ENCODE assay signal across 11 cellular contexts in genomic region chr14:91350483-91350812, GRCh38.
A peak's percentile ranks its signal among the peaks of the same experiment; 100 is the strongest.
DNase-seq lines count a peak whose midpoint lies in the region; ATAC-seq and TF ChIP-seq lines count a peak whose summit lies in the region.
"Had no signal": no experiment of that assay in that cellular context is flagged by ENCODE, and none has a peak within 500 bp of the region (broad histone marks: within the 10 kb centered on the region; RNA-seq: fewer than 3 reads in every experiment).

No MANE protein-coding gene starts in this region.

- peak overlapping the region; percentile 20; the same call in 1 of the 2 replicates for H3K9ac ChIP-seq in OCI-LY3 (ENCODE audit: low read length)
- H3K9ac ChIP-seq: SK-N-SH had no signal

- H2AFZ ChIP-seq in OCI-LY3 (ENCODE audit: low read depth, low read length) = no peak overlapping the region

- H3K4me1 Mint-ChIP-seq in memory B cell = peaks cover 61% of the 10 kb centered on the region
- peaks cover 10% of the 10 kb centered on the region for H3K4me1 Mint-ChIP-seq in MCF 10A (ENCODE audit: insufficient read depth, unreplicated experiment)

- peak; percentile 5 for ATAC-seq in GM21576 (IDR thresholded peaks at IDR 0.05; ENCODE audit: unreplicated experiment)
- ATAC-seq in memory B cell (ENCODE audit: low read depth) = no peak

- H3K36me3 ChIP-seq in OCI-LY3 (replicated peaks; ENCODE audit: low read depth, low read length) (peaks cover 21% of the 10 kb centered on the region), ascending aorta (no peaks in the 10 kb centered on the region)
- H3K36me3 ChIP-seq: right atrium auricular region had no signal

- peaks cover 74% of the 10 kb centered on the region for H4K20me1 ChIP-seq in OCI-LY3 (ENCODE audit: insufficient read depth, low read length)

- no peak for DNase-seq in memory B cell (ENCODE audit: low spot score in 2 of 2)
- no peak for DNase-seq in MCF 10A (ENCODE audit: unreplicated experiment)
- DNase-seq in ecto neural progenitor cell (ENCODE audit: low spot score) = no peak
- no peak for DNase-seq in NCI-H1105 (lab: John Stamatoyannopoulos, UW)
- DNase-seq in ascending aorta (ENCODE audit: low spot score in 2 of 2) = no peak
- DNase-seq: SK-N-SH, testis had no signal

- CTCF ChIA-PET in MCF 10A (lab: Yijun Ruan, JAX) = interaction anchor here (0.9 to 2.4 kb wide), 6 partner anchors 10 to 68 kb away, joined by 3 to 11 read pairs (median 5); no protein-coding TSS in a partner anchor

- POLR2A ChIA-PET in MCF 10A (lab: Yijun Ruan, JAX) = interaction anchor here (2.7 kb wide), 1 partner anchor 11 kb away, joined by 23 read pairs; no protein-coding TSS in a partner anchor

- H3K4me1 ChIP-seq in OCI-LY3 (ENCODE audit: low read length) (peaks cover 87% of the 10 kb centered on the region), ascending aorta (no peaks in the 10 kb centered on the region)

- TF ChIP-seq CTCF in OCI-LY3 (IDR thresholded peaks at IDR 0.05; ENCODE audit: low read depth, low read length) (no peak), MCF 10A (IDR thresholded peaks at IDR 0.05; ENCODE audit: unreplicated experiment) (no peak), ascending aorta (IDR thresholded peaks at IDR 0.05) (no peak)

- peaks cover 9% of the 10 kb centered on the region for H3K36me3 Mint-ChIP-seq in memory B cell
- H3K36me3 Mint-ChIP-seq in MCF 10A (ENCODE audit: insufficient read depth, unreplicated experiment) = peaks cover 8% of the 10 kb centered on the region

- no TSS peak for BruUV-seq in MCF 10A (replicated peaks; lab: Mats Ljungman, UMichigan)

- peak overlapping the region; percentile 84 for H3K4me3 Mint-ChIP-seq in memory B cell
- H3K4me3 Mint-ChIP-seq in MCF 10A (ENCODE audit: unreplicated experiment) = no peak overlapping the region

- H3K27ac ChIP-seq in OCI-LY3 (ENCODE audit: low read length) (peak overlapping the region; percentile 80), ascending aorta (no peak overlapping the region)
- H3K27ac ChIP-seq: testis had no signal

- intact Hi-C loops in MCF 10A (cut with micrococcal nuclease) = no loop called here
- intact Hi-C loops in ascending aorta (cut with DNase I) = no loop called here

- H3K27me3 ChIP-seq in OCI-LY3 (ENCODE audit: low read depth, low read length) (no peaks in the 10 kb centered on the region; the same call in 1 of the 2 replicates), ascending aorta (no peaks in the 10 kb centered on the region)
- H3K27me3 ChIP-seq: right atrium auricular region, testis had no signal

- H3K27ac Mint-ChIP-seq in memory B cell (peak overlapping the region; percentile 90), MCF 10A (ENCODE audit: low read depth, unreplicated experiment) (no peak overlapping the region)

- H3K9me3 ChIP-seq in OCI-LY3 (ENCODE audit: insufficient read depth, low read length) (no peaks in the 10 kb centered on the region), ascending aorta (no peaks in the 10 kb centered on the region)
- H3K9me3 ChIP-seq: right atrium auricular region, SK-N-SH, testis had no signal

- H3K4me3 ChIP-seq in GM08714 (ENCODE audit: low read length) (peak overlapping the region; percentile 45; the same call in 1 of the 2 replicates), OCI-LY3 (ENCODE audit: low read length) (peak overlapping the region; percentile 59), ascending aorta (no peak overlapping the region)
- H3K4me3 ChIP-seq: right atrium auricular region, testis had no signal

- no peaks in the 10 kb centered on the region for H3K9me3 Mint-ChIP-seq in memory B cell
- no peaks in the 10 kb centered on the region for H3K9me3 Mint-ChIP-seq in MCF 10A (ENCODE audit: unreplicated experiment)

- peaks cover 89% of the 10 kb centered on the region for H3K79me2 ChIP-seq in OCI-LY3 (ENCODE audit: low read length)

- H3K27me3 Mint-ChIP-seq in memory B cell (no peaks in the 10 kb centered on the region), MCF 10A (ENCODE audit: insufficient read depth, unreplicated experiment) (no peaks in the 10 kb centered on the region)

- H3K4me2 ChIP-seq in OCI-LY3 (ENCODE audit: low read length) = peak overlapping the region; percentile 80
- H3K4me2 ChIP-seq: SK-N-SH had no signal

Comparison
In these comparisons a context has a peak if more than half of its experiments do, and no peak if none do; other contexts are left out.
1. H3K4me3 ChIP-seq: peak in GM08714 (single experiment) and OCI-LY3 (single experiment); none in ascending aorta (0 of 2).